In the genomic region with DNA sequence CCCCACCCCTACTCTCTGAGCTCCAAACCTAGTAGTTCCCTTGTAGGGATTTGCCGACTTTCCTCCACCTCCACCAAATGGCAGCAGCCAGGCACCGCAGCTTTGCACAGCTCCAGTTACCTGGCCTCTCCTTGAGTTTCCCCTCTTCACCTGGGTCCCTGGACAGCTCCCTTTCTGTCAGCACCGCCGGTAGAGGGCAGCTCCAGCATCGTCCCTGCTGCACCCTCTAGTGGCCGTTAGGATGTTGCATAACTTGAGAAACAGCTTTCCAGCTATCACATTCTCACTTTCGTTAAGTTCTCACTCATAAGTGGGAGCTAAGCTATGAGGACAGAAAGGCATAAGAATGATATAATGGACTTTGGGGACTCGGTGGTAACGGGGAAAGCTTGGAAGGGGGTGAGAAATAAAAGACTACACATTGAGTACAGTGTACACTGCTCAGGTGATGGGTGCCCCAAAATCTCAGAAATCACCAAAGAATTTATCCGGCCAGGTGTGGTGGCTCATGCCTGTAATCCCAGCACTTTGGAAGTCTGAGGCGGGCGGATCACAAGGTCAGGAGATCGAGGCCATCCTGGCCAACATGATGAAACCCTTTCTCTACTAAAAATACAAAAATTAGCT, we compare ENCODE assay signal across 1 cellular context.
A peak's percentile ranks its signal among the peaks of the same experiment; 100 is the strongest.
TF ChIP-seq lines count a peak whose summit lies in the region.

No MANE protein-coding gene starts in this region.

TF ChIP-seq in GM12878, 131 proteins besides CTCF, POLR2A, EP300 and RAD21 (continued from another document):
- TF ChIP-seq, protein P1, sequence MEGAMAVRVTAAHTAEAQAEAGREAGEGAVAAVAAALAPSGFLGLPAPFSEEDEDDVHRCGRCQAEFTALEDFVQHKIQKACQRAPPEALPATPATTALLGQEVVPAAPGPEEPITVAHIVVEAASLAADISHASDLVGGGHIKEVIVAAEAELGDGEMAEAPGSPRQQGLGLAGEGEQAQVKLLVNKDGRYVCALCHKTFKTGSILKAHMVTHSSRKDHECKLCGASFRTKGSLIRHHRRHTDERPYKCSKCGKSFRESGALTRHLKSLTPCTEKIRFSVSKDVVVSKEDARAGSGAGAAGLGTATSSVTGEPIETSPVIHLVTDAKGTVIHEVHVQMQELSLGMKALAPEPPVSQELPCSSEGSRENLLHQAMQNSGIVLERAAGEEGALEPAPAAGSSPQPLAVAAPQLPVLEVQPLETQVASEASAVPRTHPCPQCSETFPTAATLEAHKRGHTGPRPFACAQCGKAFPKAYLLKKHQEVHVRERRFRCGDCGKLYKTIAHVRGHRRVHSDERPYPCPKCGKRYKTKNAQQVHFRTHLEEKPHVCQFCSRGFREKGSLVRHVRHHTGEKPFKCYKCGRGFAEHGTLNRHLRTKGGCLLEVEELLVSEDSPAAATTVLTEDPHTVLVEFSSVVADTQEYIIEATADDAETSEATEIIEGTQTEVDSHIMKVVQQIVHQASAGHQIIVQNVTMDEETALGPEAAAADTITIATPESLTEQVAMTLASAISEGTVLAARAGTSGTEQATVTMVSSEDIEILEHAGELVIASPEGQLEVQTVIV (IDR thresholded peaks at IDR 0.05; ENCODE audit: borderline replicate concordance, partially characterized antibody) = no peak
- TF ChIP-seq HSF1 (IDR thresholded peaks at IDR 0.05; ENCODE audit: low read depth, low read length) (no peak), KDM1A (IDR thresholded peaks at IDR 0.05; ENCODE audit: borderline replicate concordance) (no peak), ZSCAN29 (IDR thresholded peaks at IDR 0.05) (no peak), ZNF217 (IDR thresholded peaks at IDR 0.05) (no peak), CEBPB (IDR thresholded peaks at IDR 0.05; ENCODE audit: borderline replicate concordance in 1 of 2, low read depth in 2 of 2, low read length in 2 of 2) (peak in 1 of 2 experiments; percentile 38; a peak in 1 of 4 replicates), ZBTB40 (IDR thresholded peaks at IDR 0.05; ENCODE audit: borderline replicate concordance) (peak; percentile 65), PAX8 (IDR thresholded peaks at IDR 0.05) (no peak), ZNF274 (IDR thresholded peaks at IDR 0.05; ENCODE audit: insufficient read depth, insufficient read length) (no peak), SMC3 (IDR thresholded peaks at IDR 0.05; ENCODE audit: borderline replicate concordance, low read length) (peak; percentile 93)
- TF ChIP-seq, protein P2, sequence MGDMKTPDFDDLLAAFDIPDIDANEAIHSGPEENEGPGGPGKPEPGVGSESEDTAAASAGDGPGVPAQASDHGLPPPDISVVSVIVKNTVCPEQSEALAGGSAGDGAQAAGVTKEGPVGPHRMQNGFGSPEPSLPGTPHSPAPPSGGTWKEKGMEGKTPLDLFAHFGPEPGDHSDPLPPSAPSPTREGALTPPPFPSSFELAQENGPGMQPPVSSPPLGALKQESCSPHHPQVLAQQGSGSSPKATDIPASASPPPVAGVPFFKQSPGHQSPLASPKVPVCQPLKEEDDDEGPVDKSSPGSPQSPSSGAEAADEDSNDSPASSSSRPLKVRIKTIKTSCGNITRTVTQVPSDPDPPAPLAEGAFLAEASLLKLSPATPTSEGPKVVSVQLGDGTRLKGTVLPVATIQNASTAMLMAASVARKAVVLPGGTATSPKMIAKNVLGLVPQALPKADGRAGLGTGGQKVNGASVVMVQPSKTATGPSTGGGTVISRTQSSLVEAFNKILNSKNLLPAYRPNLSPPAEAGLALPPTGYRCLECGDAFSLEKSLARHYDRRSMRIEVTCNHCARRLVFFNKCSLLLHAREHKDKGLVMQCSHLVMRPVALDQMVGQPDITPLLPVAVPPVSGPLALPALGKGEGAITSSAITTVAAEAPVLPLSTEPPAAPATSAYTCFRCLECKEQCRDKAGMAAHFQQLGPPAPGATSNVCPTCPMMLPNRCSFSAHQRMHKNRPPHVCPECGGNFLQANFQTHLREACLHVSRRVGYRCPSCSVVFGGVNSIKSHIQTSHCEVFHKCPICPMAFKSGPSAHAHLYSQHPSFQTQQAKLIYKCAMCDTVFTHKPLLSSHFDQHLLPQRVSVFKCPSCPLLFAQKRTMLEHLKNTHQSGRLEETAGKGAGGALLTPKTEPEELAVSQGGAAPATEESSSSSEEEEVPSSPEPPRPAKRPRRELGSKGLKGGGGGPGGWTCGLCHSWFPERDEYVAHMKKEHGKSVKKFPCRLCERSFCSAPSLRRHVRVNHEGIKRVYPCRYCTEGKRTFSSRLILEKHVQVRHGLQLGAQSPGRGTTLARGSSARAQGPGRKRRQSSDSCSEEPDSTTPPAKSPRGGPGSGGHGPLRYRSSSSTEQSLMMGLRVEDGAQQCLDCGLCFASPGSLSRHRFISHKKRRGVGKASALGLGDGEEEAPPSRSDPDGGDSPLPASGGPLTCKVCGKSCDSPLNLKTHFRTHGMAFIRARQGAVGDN (IDR thresholded peaks at IDR 0.05) = no peak
- TF ChIP-seq, protein P3, sequence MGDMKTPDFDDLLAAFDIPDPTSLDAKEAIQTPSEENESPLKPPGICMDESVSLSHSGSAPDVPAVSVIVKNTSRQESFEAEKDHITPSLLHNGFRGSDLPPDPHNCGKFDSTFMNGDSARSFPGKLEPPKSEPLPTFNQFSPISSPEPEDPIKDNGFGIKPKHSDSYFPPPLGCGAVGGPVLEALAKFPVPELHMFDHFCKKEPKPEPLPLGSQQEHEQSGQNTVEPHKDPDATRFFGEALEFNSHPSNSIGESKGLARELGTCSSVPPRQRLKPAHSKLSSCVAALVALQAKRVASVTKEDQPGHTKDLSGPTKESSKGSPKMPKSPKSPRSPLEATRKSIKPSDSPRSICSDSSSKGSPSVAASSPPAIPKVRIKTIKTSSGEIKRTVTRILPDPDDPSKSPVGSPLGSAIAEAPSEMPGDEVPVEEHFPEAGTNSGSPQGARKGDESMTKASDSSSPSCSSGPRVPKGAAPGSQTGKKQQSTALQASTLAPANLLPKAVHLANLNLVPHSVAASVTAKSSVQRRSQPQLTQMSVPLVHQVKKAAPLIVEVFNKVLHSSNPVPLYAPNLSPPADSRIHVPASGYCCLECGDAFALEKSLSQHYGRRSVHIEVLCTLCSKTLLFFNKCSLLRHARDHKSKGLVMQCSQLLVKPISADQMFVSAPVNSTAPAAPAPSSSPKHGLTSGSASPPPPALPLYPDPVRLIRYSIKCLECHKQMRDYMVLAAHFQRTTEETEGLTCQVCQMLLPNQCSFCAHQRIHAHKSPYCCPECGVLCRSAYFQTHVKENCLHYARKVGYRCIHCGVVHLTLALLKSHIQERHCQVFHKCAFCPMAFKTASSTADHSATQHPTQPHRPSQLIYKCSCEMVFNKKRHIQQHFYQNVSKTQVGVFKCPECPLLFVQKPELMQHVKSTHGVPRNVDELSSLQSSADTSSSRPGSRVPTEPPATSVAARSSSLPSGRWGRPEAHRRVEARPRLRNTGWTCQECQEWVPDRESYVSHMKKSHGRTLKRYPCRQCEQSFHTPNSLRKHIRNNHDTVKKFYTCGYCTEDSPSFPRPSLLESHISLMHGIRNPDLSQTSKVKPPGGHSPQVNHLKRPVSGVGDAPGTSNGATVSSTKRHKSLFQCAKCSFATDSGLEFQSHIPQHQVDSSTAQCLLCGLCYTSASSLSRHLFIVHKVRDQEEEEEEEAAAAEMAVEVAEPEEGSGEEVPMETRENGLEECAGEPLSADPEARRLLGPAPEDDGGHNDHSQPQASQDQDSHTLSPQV (IDR thresholded peaks at IDR 0.05) = no peak
- TF ChIP-seq, protein P4, sequence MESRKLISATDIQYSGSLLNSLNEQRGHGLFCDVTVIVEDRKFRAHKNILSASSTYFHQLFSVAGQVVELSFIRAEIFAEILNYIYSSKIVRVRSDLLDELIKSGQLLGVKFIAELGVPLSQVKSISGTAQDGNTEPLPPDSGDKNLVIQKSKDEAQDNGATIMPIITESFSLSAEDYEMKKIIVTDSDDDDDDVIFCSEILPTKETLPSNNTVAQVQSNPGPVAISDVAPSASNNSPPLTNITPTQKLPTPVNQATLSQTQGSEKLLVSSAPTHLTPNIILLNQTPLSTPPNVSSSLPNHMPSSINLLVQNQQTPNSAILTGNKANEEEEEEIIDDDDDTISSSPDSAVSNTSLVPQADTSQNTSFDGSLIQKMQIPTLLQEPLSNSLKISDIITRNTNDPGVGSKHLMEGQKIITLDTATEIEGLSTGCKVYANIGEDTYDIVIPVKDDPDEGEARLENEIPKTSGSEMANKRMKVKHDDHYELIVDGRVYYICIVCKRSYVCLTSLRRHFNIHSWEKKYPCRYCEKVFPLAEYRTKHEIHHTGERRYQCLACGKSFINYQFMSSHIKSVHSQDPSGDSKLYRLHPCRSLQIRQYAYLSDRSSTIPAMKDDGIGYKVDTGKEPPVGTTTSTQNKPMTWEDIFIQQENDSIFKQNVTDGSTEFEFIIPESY (IDR thresholded peaks at IDR 0.05) = no peak
